ENCODE assay signal across 1 cellular context in genomic region chr9:97453573-97453972, GRCh38. TPM values are rescaled to one million over a fixed set of nuclear protein-coding genes. Genes with fewer than 3 reads are reported as not detected.
"Had no signal": no experiment of that assay in that cellular context is flagged by ENCODE, and none has a peak within 500 bp of the region (broad histone marks: within the 10 kb centered on the region; RNA-seq: fewer than 3 reads in every experiment).

No MANE protein-coding gene starts in this region.

RNA-seq across cellular contexts. Expression of gene TMOD1, which starts 47.9 kb away (rescaled TPM):
- total RNA-seq: bronchial epithelial cell had no signal
